23 cellular contexts compared by ENCODE assay signal in genomic region chr10:68167271-68167670, GRCh38. TPM values are rescaled to one million over a fixed set of nuclear protein-coding genes. Genes with fewer than 3 reads are reported as not detected.
"Had no signal": no experiment of that assay in that cellular context is flagged by ENCODE, and none has a peak within 500 bp of the region (broad histone marks: within the 10 kb centered on the region; RNA-seq: fewer than 3 reads in every experiment).

No MANE protein-coding gene starts in this region.

- H3K27me3 ChIP-seq: colonic mucosa, right atrium auricular region, suprapubic skin, transverse colon, vagina had no signal

- H3K27ac ChIP-seq: colonic mucosa, right atrium auricular region, suprapubic skin, transverse colon, vagina, WERI-Rb-1 had no signal

- H3K4me3 ChIP-seq: colonic mucosa, right atrium auricular region, suprapubic skin, transverse colon, vagina had no signal

- ATAC-seq: activated naive CD4-positive, alpha-beta T cell treated with anti-CD3 and anti-CD28 coated beads, Interleukin-2, amount 50 U/mL, for 72 hours; left lobe of liver had no signal

- H3K4me1 ChIP-seq: colonic mucosa, right atrium auricular region, suprapubic skin, vagina had no signal

- H3K9me3 ChIP-seq: colonic mucosa, right atrium auricular region, suprapubic skin, transverse colon, vagina had no signal

- DNase-seq: activated CD4-positive, alpha-beta T cell treated with anti-CD3 and anti-CD28 coated beads for 1 hour; activated CD8-positive, alpha-beta memory T cell treated with anti-CD3 and anti-CD28 coated beads for 24 hours; activated CD8-positive, alpha-beta memory T cell treated with anti-CD3 and anti-CD28 coated beads, Interleukin-2, amount 50 U/mL, for 48 hours; activated effector memory CD4-positive, alpha-beta T cell treated with Interleukin-2 at 50 U/mL for 16 hours; activated T-cell treated with anti-CD3 and anti-CD28 coated beads, Interleukin-2, amount 50 U/mL, for 48 hours; amniotic stem cell; central memory CD4-positive, alpha-beta T cell; colonic mucosa; erythroblast; glutamatergic neuron; hippocampal formation; occipital lobe; SW 1271; transverse colon; WERI-Rb-1 had no signal

- H3K36me3 ChIP-seq: colonic mucosa, suprapubic skin, transverse colon, vagina, WERI-Rb-1 had no signal

RNA-seq across cellular contexts. Expression of gene MYPN, which starts 58.0 kb away (rescaled TPM):
- total RNA-seq: activated naive CD4-positive, alpha-beta T cell treated with anti-CD3 and anti-CD28 coated beads, Interleukin-2, amount 50 U/mL, for 72 hours; left lobe of liver; lung microvascular endothelial cell; mononuclear cell; occipital lobe; T-helper 2 cell treated with Interferon-gamma antibody and Interleukin-4, amounts not matched to agents 100 ng/mL and 5 ng/mL, for 36 hours; vagina had no signal
